In the genomic region with DNA sequence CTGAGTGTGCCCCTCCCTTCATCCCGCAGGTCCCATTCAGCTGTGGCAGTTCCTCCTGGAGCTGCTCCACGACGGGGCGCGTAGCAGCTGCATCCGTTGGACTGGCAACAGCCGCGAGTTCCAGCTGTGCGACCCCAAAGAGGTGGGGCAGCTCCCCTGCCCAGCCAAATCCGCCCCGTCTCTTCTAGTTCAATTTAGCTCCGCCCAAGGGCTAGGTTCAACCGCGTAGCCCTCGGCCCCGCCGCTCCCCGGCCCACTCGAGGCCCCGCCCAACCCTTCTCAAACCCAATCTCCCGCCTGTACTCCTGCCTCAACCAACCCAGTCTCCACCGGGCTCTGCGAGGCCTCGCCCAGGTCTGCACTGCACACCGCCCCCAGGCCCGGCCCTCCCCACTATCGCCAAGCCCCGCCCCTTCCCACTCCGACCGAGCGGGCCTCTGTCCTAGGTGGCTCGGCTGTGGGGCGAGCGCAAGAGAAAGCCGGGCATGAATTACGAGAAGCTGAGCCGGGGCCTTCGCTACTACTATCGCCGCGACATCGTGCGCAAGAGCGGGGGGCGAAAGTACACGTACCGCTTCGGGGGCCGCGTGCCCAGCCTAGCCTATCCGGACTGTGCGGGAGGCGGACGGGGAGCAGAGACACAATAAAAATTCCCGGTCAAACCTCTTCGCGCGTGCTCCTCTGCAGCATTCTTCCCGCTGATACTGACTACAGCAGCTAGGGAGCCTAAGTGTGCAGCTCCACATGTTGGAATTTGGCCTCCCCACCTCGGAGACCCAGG, we compare ENCODE assay signal across 8 cellular contexts. TPM values are rescaled to one million over a fixed set of nuclear protein-coding genes. Genes with fewer than 3 reads are reported as not detected.
DNase-seq lines count a peak whose midpoint lies in the region; ATAC-seq and TF ChIP-seq lines count a peak whose summit lies in the region.

No MANE protein-coding gene starts in this region.

- peak; percentile 32 for TF ChIP-seq POLR2A in GM19193 (IDR thresholded peaks at IDR 0.05; ENCODE audit: extremely low read depth, insufficient read depth, insufficient read length)

- peak overlapping the region; percentile 90 for H3K4me3 ChIP-seq in coronary artery

- H3K27ac ChIP-seq in coronary artery, result peak overlapping the region; percentile 81 to 95

- DNase-seq in AG20443 (ENCODE audit: low spot score) (peak; percentile 97), NCI-H524 treated with DMSO at 0.1 percent for 48 hours (lab: John Stamatoyannopoulos, UW) (peak; percentile 67), coronary artery (ENCODE audit: low spot score) (peak; percentile 98), left lobe of liver (ENCODE audit: low spot score) (peak; percentile 97)
- peak; percentile 98 for DNase-seq in activated CD4-positive, alpha-beta T cell treated with anti-CD3 and anti-CD28 coated beads for 48 hours
- DNase-seq in stimulated activated CD4-positive, alpha-beta T cell treated with anti-CD3 and anti-CD28 coated beads, Interleukin-1b, Interleukin-23, amount 100 ng/mL, for 48 hours, result peak; percentile 98

- TF ChIP-seq CTCF in coronary artery (IDR thresholded peaks at IDR 0.05), result no peak

- ATAC-seq in HG03432 (IDR thresholded peaks at IDR 0.05; ENCODE audit: unreplicated experiment) (peak; percentile 72), left lobe of liver (peak; percentile 84)

RNA-seq across cellular contexts. Expression of gene ETV2, which starts 2.9 kb away (rescaled TPM):
- total RNA-seq in left lobe of liver, result 0.48 TPM

RNA-seq across cellular contexts. Expression of gene COX6B1, which starts 3.7 kb away (rescaled TPM):
- total RNA-seq in left lobe of liver, result 196 TPM

RNA-seq across cellular contexts. Expression of gene RBM42, which starts 15.6 kb away (rescaled TPM):
- 30.7 TPM for total RNA-seq in left lobe of liver

RNA-seq across cellular contexts. Expression of gene UPK1A, which starts 21.9 kb away (rescaled TPM):
- not detected for total RNA-seq in left lobe of liver

RNA-seq across cellular contexts. Expression of gene HAUS5, which starts 31.9 kb away (rescaled TPM):
- total RNA-seq in left lobe of liver, result 5.7 TPM

Comparison
In these comparisons a context has a peak if more than half of its experiments do, and no peak if none do; other contexts are left out.
1. Peak in every context shown above with its lines: DNase-seq, ATAC-seq, H3K4me3 ChIP-seq and H3K27ac ChIP-seq.